9 cellular contexts compared by ENCODE assay signal in genomic region chr5:127011961-127012644, GRCh38. TPM values are rescaled to one million over a fixed set of nuclear protein-coding genes. Genes with fewer than 3 reads are reported as not detected.
DNase-seq lines count a peak whose midpoint lies in the region; ATAC-seq and TF ChIP-seq lines count a peak whose summit lies in the region.
"Had no signal": no experiment of that assay in that cellular context is flagged by ENCODE, and none has a peak within 500 bp of the region (broad histone marks: within the 10 kb centered on the region; RNA-seq: fewer than 3 reads in every experiment).

No MANE protein-coding gene starts in this region.

- H3K27ac Mint-ChIP-seq in CD4-positive, alpha-beta memory T cell = no peak overlapping the region

- H3K4me3 Mint-ChIP-seq in CD4-positive, alpha-beta memory T cell = no peak overlapping the region

- TF ChIP-seq CTCF in psoas muscle (IDR thresholded peaks at IDR 0.05) (no peak), tibial nerve (IDR thresholded peaks at IDR 0.05) (no peak)

- POLR2A ChIA-PET in CD4-positive, alpha-beta memory T cell (lab: Charles Lee; ENCODE audit: partially characterized antibody) = no interaction called here

- no peaks in the 10 kb centered on the region for H3K36me3 Mint-ChIP-seq in CD4-positive, alpha-beta memory T cell

- H3K4me1 Mint-ChIP-seq in CD4-positive, alpha-beta memory T cell = peaks cover 0 to 2% (median under 1%) of the 10 kb centered on the region in 4 donors

- H3K27me3 Mint-ChIP-seq in CD4-positive, alpha-beta memory T cell = peaks cover 0 to 6% of the 10 kb centered on the region in 2 donors

- no peaks in the 10 kb centered on the region for H3K9me3 ChIP-seq in psoas muscle
- H3K9me3 ChIP-seq in tibial nerve = no peaks in the 10 kb centered on the region
- H3K9me3 ChIP-seq in CD4-positive, alpha-beta memory T cell (ENCODE audit: control insufficient read depth in 1 of 2, low read length in 2 of 2) = no peaks in the 10 kb centered on the region

- H3K27ac ChIP-seq in psoas muscle = peak overlapping the region; percentile 62
- no peak overlapping the region for H3K27ac ChIP-seq in tibial nerve
- no peak overlapping the region for H3K27ac ChIP-seq in CD4-positive, alpha-beta memory T cell (ENCODE audit: low read depth, low read length)
- H3K27ac ChIP-seq: cardiac muscle cell had no signal

- peaks cover 0 to 2% (median 0%) of the 10 kb centered on the region in 8 donors for H3K9me3 Mint-ChIP-seq in CD4-positive, alpha-beta memory T cell

- 27 to 50% (median 35%) methylated on average over 2 of the region's 2 CpGs for WGBS in psoas muscle, 3 donors
- WGBS in tibial nerve, 2 donors = 79 to 86% methylated on average over 2 of the region's 2 CpGs

- H3K36me3 ChIP-seq in psoas muscle (ENCODE audit: insufficient read depth in 1 of 2, low read depth in 1 of 2) (no peaks in the 10 kb centered on the region), tibial nerve (no peaks in the 10 kb centered on the region)
- H3K36me3 ChIP-seq in CD4-positive, alpha-beta memory T cell (ENCODE audit: insufficient read depth, low read length) = no peaks in the 10 kb centered on the region
- H3K36me3 ChIP-seq: cardiac muscle cell had no signal

- DNase-seq in psoas muscle = no peak
- DNase-seq in tibial nerve (ENCODE audit: low spot score in 2 of 2) = no peak
- no peak for DNase-seq in activated CD4-positive, CD25-positive, alpha-beta regulatory T cell treated with anti-CD3 and anti-CD28 coated beads, Interleukin-2, amount 50 U/mL, for 72 hours
- no peak for DNase-seq in CD4-positive, alpha-beta memory T cell
- DNase-seq: NCI-H1694 had no signal

- ATAC-seq in GM19025 (IDR thresholded peaks at IDR 0.05; ENCODE audit: low read depth, unreplicated experiment) (peak; percentile 82), HG02588 (IDR thresholded peaks at IDR 0.05; ENCODE audit: unreplicated experiment) (peak; percentile 69), HG03575 (IDR thresholded peaks at IDR 0.05; ENCODE audit: extremely low read depth, insufficient number of reproducible peaks, low FRiP score, unreplicated experiment) (peak; percentile 60), psoas muscle (peak; percentile 85 to 92 (median 88))

- TF ChIP-seq POLR2A in tibial nerve (IDR thresholded peaks at IDR 0.05) = no peak

- TF ChIP-seq EP300 in tibial nerve (IDR thresholded peaks at IDR 0.05) = no peak

- H3K4me3 ChIP-seq in psoas muscle (no peak overlapping the region), tibial nerve (no peak overlapping the region)
- no peak overlapping the region for H3K4me3 ChIP-seq in CD4-positive, alpha-beta memory T cell (ENCODE audit: low read length in 2 of 2)
- H3K4me3 ChIP-seq: cardiac muscle cell had no signal

- H3K27me3 ChIP-seq in psoas muscle (ENCODE audit: insufficient read depth in 3 of 3, low read length in 2 of 3) (no peaks in the 10 kb centered on the region), tibial nerve (no peaks in the 10 kb centered on the region)
- no peaks in the 10 kb centered on the region for H3K27me3 ChIP-seq in CD4-positive, alpha-beta memory T cell (ENCODE audit: insufficient read depth, low read length)
- H3K27me3 ChIP-seq: cardiac muscle cell had no signal

- CTCF ChIA-PET in CD4-positive, alpha-beta memory T cell (lab: Charles Lee; ENCODE audit: partially characterized antibody) = no interaction called here

- intact Hi-C loops in psoas muscle (cut with DNase I) = no loop called here
- intact Hi-C loops in CD4-positive, alpha-beta memory T cell (cut with micrococcal nuclease) = no loop called here

- H3K4me1 ChIP-seq in psoas muscle (peaks cover 38% of the 10 kb centered on the region), tibial nerve (peaks cover 0 to 8% (median 0%) of the 10 kb centered on the region in 4 donors)
- peaks cover 11% of the 10 kb centered on the region for H3K4me1 ChIP-seq in CD4-positive, alpha-beta memory T cell (ENCODE audit: insufficient read depth, low read length)

RNA-seq across cellular contexts. Expression of gene MARCHF3, which starts 18.3 kb away (rescaled TPM):
- 10 to 100 TPM in 2 of 4 donors, 1 to 10 TPM in 2; 9.2 to 16.2 (median 12.4) TPM for total RNA-seq in psoas muscle
- polyA plus RNA-seq in psoas muscle = 10 to 100 TPM in 2 of 3 donors, 1 to 10 TPM in 1; 6.0 to 22.0 (median 12.0) TPM
- 1 to 10 TPM; 1.8 to 8.7 (median 4.7) TPM for total RNA-seq in tibial nerve
- total RNA-seq in CD4-positive, alpha-beta memory T cell = 1 to 10 TPM; 3.2 to 3.3 TPM
- polyA plus RNA-seq in CD4-positive, alpha-beta memory T cell = 1 to 10 TPM; 5.5 to 7.5 TPM
